In genomic region chr2:36374586-36374985, GRCh38 we compare ENCODE assay signal across 25 cellular contexts. TPM values are rescaled to one million over a fixed set of nuclear protein-coding genes. Genes with fewer than 3 reads are reported as not detected.
DNase-seq lines count a peak whose midpoint lies in the region; ATAC-seq and TF ChIP-seq lines count a peak whose summit lies in the region.
"Had no signal": no experiment of that assay in that cellular context is flagged by ENCODE, and none has a peak within 500 bp of the region (broad histone marks: within the 10 kb centered on the region; RNA-seq: fewer than 3 reads in every experiment).

No MANE protein-coding gene starts in this region.

- no peak overlapping the region for H3K4me3 ChIP-seq in ACC112 (ENCODE audit: low read depth, low read length)
- no peak overlapping the region for H3K4me3 ChIP-seq in effector memory CD4-positive, alpha-beta T cell (ENCODE audit: insufficient read depth, low read depth, low read length, poor library complexity, severe bottlenecking)
- H3K4me3 ChIP-seq: ascending aorta, dorsolateral prefrontal cortex, K562, Peyer's patch, SJCRH30 had no signal

- DNase-seq in HFFc6 (no peak), iris pigment epithelial cell (ENCODE audit: low read depth) (peak; percentile 67), midbrain (lab: John Stamatoyannopoulos, UW) (no peak)
- no peak for DNase-seq in effector memory CD4-positive, alpha-beta T cell
- DNase-seq: activated CD4-positive, alpha-beta T cell treated with anti-CD3 and anti-CD28 coated beads, Interleukin-2, amount 10 ng/mL, durations not matched to agents 7 days and 5 days; activated CD8-positive, alpha-beta memory T cell treated with anti-CD3 and anti-CD28 coated beads, Interleukin-2, amount 10 ng/mL, durations not matched to agents 7 days and 5 days; activated naive CD4-positive, alpha-beta T cell treated with anti-CD3 and anti-CD28 coated beads, Interleukin-2, amount 50 U/mL, for 16 hours; central memory CD4-positive, alpha-beta T cell; dorsolateral prefrontal cortex; NCI-H1436; NCI-H2107; NK-92 treated with Interleukin-12 subunit alpha and Interleukin-12 subunit beta, amount 100 ng/mL, for 24 hours; Peyer's patch; SJCRH30; stimulated activated CD4-positive, alpha-beta T cell treated with anti-CD3 and anti-CD28 coated beads, Interleukin-4, amount 100 ng/mL, for 1 hour had no signal

- H3K36me3 ChIP-seq in ACC112 (ENCODE audit: insufficient read depth, low read length) = 0 out of 2 replicates have a peak, but pooled peaks cover 12% of the 10 kb centered on the region
- no peaks in the 10 kb centered on the region for H3K36me3 ChIP-seq in effector memory CD4-positive, alpha-beta T cell (ENCODE audit: control insufficient read depth, insufficient read depth, low read length)
- H3K36me3 ChIP-seq: Peyer's patch, SJCRH30 had no signal

- no peaks in the 10 kb centered on the region for H3K9me3 ChIP-seq in effector memory CD4-positive, alpha-beta T cell (ENCODE audit: control insufficient read depth, low read length)
- H3K9me3 ChIP-seq: ascending aorta, Peyer's patch, SJCRH30 had no signal

- peak overlapping the region; percentile 49 for H3K4me3 Mint-ChIP-seq in HFFc6
- H3K4me3 Mint-ChIP-seq: activated CD4-positive, alpha-beta T cell treated with anti-CD3 and anti-CD28 coated beads, Interleukin-2, amount 10 ng/mL, durations not matched to agents 7 days and 5 days; activated CD8-positive, alpha-beta memory T cell treated with anti-CD3 and anti-CD28 coated beads, Interleukin-2, amount 10 ng/mL, durations not matched to agents 7 days and 5 days; activated T-helper 1 cell treated with anti-CD3 and anti-CD28 coated beads, Interleukin-12 subunit alpha, Interleukin-12 subunit beta, Interleukin-2, Interleukin-4 antibody, amounts not matched to agents 30 ng/mL and 10 ng/mL and 1 ng/mL, durations not matched to agents 14 hours and 24 hours and 36 hours; stimulated activated memory B cell treated with anti-CD40 and anti-IgM and Interleukin-4, amounts not matched to agents 10 μg/mL and 1 μg/mL and 100 μg/mL, for 72 hours had no signal

- no peaks in the 10 kb centered on the region for H3K27me3 ChIP-seq in ACC112 (ENCODE audit: insufficient read depth, low read length)
- H3K27me3 ChIP-seq in effector memory CD4-positive, alpha-beta T cell (replicated peaks; ENCODE audit: control insufficient read depth, insufficient read depth, low read length, poor library complexity, severe bottlenecking) = no peaks in the 10 kb centered on the region
- H3K27me3 ChIP-seq: ascending aorta, dorsolateral prefrontal cortex, Peyer's patch, SJCRH30 had no signal

- peaks cover 73% of the 10 kb centered on the region for H3K36me3 Mint-ChIP-seq in HFFc6 (ENCODE audit: low read depth)
- H3K36me3 Mint-ChIP-seq: stimulated activated memory B cell treated with anti-CD40 and anti-IgM and Interleukin-4, amounts not matched to agents 10 μg/mL and 1 μg/mL and 100 μg/mL, for 72 hours had no signal

- H3K27ac Mint-ChIP-seq in HFFc6 = peak overlapping the region; percentile 50
- H3K27ac Mint-ChIP-seq: activated CD4-positive, alpha-beta T cell treated with anti-CD3 and anti-CD28 coated beads, Interleukin-2, amount 10 ng/mL, durations not matched to agents 7 days and 5 days; activated CD8-positive, alpha-beta memory T cell treated with anti-CD3 and anti-CD28 coated beads, Interleukin-2, amount 10 ng/mL, durations not matched to agents 7 days and 5 days; activated T-helper 1 cell treated with anti-CD3 and anti-CD28 coated beads, Interleukin-12 subunit alpha, Interleukin-12 subunit beta, Interleukin-2, Interleukin-4 antibody, amounts not matched to agents 30 ng/mL and 10 ng/mL and 1 ng/mL, durations not matched to agents 14 hours and 24 hours and 36 hours; stimulated activated memory B cell treated with anti-CD40 and anti-IgM and Interleukin-4, amounts not matched to agents 10 μg/mL and 1 μg/mL and 100 μg/mL, for 72 hours had no signal

- H3K9me3 Mint-ChIP-seq in HFFc6 = no peaks in the 10 kb centered on the region
- H3K9me3 Mint-ChIP-seq: activated T-helper 1 cell treated with anti-CD3 and anti-CD28 coated beads, Interleukin-12 subunit alpha, Interleukin-12 subunit beta, Interleukin-2, Interleukin-4 antibody, amounts not matched to agents 30 ng/mL and 10 ng/mL and 1 ng/mL, durations not matched to agents 14 hours and 24 hours and 36 hours; natural killer cell treated with Interleukin-12 subunit alpha and Interleukin-12 subunit beta and Interleukin-15 and Interleukin-18, amount 100 ng/mL, for 72 hours; stimulated activated memory B cell treated with anti-CD40 and anti-IgM and Interleukin-4, amounts not matched to agents 10 μg/mL and 1 μg/mL and 100 μg/mL, for 72 hours had no signal

- H3K79me2 ChIP-seq in ACC112 (ENCODE audit: control insufficient read depth, insufficient read depth, low read length, unreplicated experiment) = peaks cover 97% of the 10 kb centered on the region

- TF ChIP-seq CTCF in HFFc6 (IDR thresholded peaks at IDR 0.05) (no peak), VCaP (conservative IDR thresholded peaks at IDR 0.05) (no peak)

- peaks cover 8% of the 10 kb centered on the region for H3K27me3 Mint-ChIP-seq in HFFc6 (ENCODE audit: insufficient read depth)
- H3K27me3 Mint-ChIP-seq: activated CD8-positive, alpha-beta memory T cell treated with anti-CD3 and anti-CD28 coated beads, Interleukin-2, amount 10 ng/mL, durations not matched to agents 7 days and 5 days; natural killer cell treated with Interleukin-12 subunit alpha and Interleukin-12 subunit beta and Interleukin-15 and Interleukin-18, amount 100 ng/mL, for 72 hours had no signal

- H3K4me1 Mint-ChIP-seq in HFFc6 (ENCODE audit: low read depth) = peaks cover 100% of the 10 kb centered on the region
- H3K4me1 Mint-ChIP-seq: stimulated activated memory B cell treated with anti-CD40 and anti-IgM and Interleukin-4, amounts not matched to agents 10 μg/mL and 1 μg/mL and 100 μg/mL, for 72 hours had no signal

- no peak for ATAC-seq in GM18907 (IDR thresholded peaks at IDR 0.05; ENCODE audit: unreplicated experiment)
- ATAC-seq in HG03135 (IDR thresholded peaks at IDR 0.05; ENCODE audit: unreplicated experiment) = no peak
- ATAC-seq: activated CD8-positive, alpha-beta memory T cell treated with anti-CD3 and anti-CD28 coated beads, Interleukin-2, amount 10 ng/mL, durations not matched to agents 7 days and 5 days; K562; natural killer cell treated with Interleukin-12 subunit alpha and Interleukin-12 subunit beta and Interleukin-15 and Interleukin-18, amount 100 ng/mL, for 72 hours; stimulated activated memory B cell treated with anti-CD40 and anti-IgM and Interleukin-4, amounts not matched to agents 10 μg/mL and 1 μg/mL and 100 μg/mL, for 72 hours had no signal

- peak overlapping the region; percentile 94 for H3K27ac ChIP-seq in ACC112 (ENCODE audit: low read depth, low read length)
- peak overlapping the region; percentile 81 for H3K27ac ChIP-seq in VCaP
- H3K27ac ChIP-seq in effector memory CD4-positive, alpha-beta T cell (ENCODE audit: insufficient read depth, low read length, poor library complexity, severe bottlenecking) = no peak overlapping the region
- H3K27ac ChIP-seq: C4-2B, dorsolateral prefrontal cortex, Peyer's patch, SJCRH30 had no signal

- H3K4me1 ChIP-seq in ACC112 (ENCODE audit: control insufficient read depth, insufficient read depth, low read length, unreplicated experiment) = peaks cover 93% of the 10 kb centered on the region
- no peaks in the 10 kb centered on the region for H3K4me1 ChIP-seq in effector memory CD4-positive, alpha-beta T cell (ENCODE audit: control insufficient read depth, insufficient read depth, low read length, poor library complexity, severe bottlenecking)

- no peak overlapping the region for H2AFZ ChIP-seq in ACC112 (ENCODE audit: low read length, unreplicated experiment)

RNA-seq across cellular contexts. Expression of gene CRIM1, which starts 19.0 kb away (rescaled TPM):
- 100 to 1,000 TPM; 731 to 946 (median 839) TPM for total RNA-seq in HFFc6 (2021; fragmentation: NEBNext Ultra II Directional; extraction: Animal tissue kit (Norgen Biotek cat#: 25700))
